Comparison of ENCODE assay signal across 27 cellular contexts in genomic region chr14:77717608-77718305, GRCh38. TPM values are rescaled to one million over a fixed set of nuclear protein-coding genes. Genes with fewer than 3 reads are reported as not detected.
A peak's percentile ranks its signal among the peaks of the same experiment; 100 is the strongest.
DNase-seq lines count a peak whose midpoint lies in the region; ATAC-seq and TF ChIP-seq lines count a peak whose summit lies in the region.
"Had no signal": no experiment of that assay in that cellular context is flagged by ENCODE, and none has a peak within 500 bp of the region (broad histone marks: within the 10 kb centered on the region; RNA-seq: fewer than 3 reads in every experiment).

No MANE protein-coding gene starts in this region.

- no peak for ATAC-seq in HCT116
- ATAC-seq in GM18870 (IDR thresholded peaks at IDR 0.05; ENCODE audit: unreplicated experiment), result no peak
- ATAC-seq: left ventricle myocardium superior, mucosa of descending colon had no signal

- no peak overlapping the region for H2AFZ ChIP-seq in HCT116 (ENCODE audit: low read depth, low read length, poor library complexity, severe bottlenecking)
- H2AFZ ChIP-seq: hepatocyte had no signal

- no peaks in the 10 kb centered on the region for H3K4me1 ChIP-seq in breast epithelium
- no peaks in the 10 kb centered on the region for H3K4me1 ChIP-seq in HCT116 (ENCODE audit: control insufficient read depth in 1 of 2, insufficient read depth in 2 of 2, low read length in 2 of 2)

- TSS peak; percentile 95 for BruUV-seq in MCF 10A (replicated peaks; lab: Mats Ljungman, UMichigan)
- BruUV-seq in HCT116 (replicated peaks; lab: Mats Ljungman, UMichigan), result TSS peak; percentile 67

- H3K79me2 ChIP-seq in HCT116 (ENCODE audit: insufficient read depth, low read length), result peaks cover 37% of the 10 kb centered on the region

- H3K36me3 Mint-ChIP-seq in MCF 10A (ENCODE audit: insufficient read depth, unreplicated experiment) (peaks cover 100% of the 10 kb centered on the region), progenitor cell of endocrine pancreas (ENCODE audit: insufficient read depth) (peaks cover 35% of the 10 kb centered on the region)
- H3K36me3 Mint-ChIP-seq in activated naive CD8-positive, alpha-beta T cell treated with anti-CD3 and anti-CD28 coated beads for 36 hours, result peaks cover 38% of the 10 kb centered on the region

- CTCF ChIA-PET in MCF 10A (lab: Yijun Ruan, JAX) (interaction anchor here (0.6 to 0.7 kb wide), 3 partner anchors 20 to 848 kb away, joined by 3 to 4 read pairs (median 3); no protein-coding TSS in a partner anchor), HCT116 (lab: Charles Lee) (no interaction called here)

- no peak for TF ChIP-seq CTCF in MCF 10A (IDR thresholded peaks at IDR 0.05; ENCODE audit: unreplicated experiment)
- TF ChIP-seq CTCF in breast epithelium (IDR thresholded peaks at IDR 0.05), result no peak
- TF ChIP-seq CTCF in HCT116 (IDR thresholded peaks at IDR 0.05 in 2 of 3, conservative IDR thresholded peaks at IDR 0.05 in 1 of 3; ENCODE audit: borderline replicate concordance in 1 of 3, insufficient read depth in 1 of 3, low read depth in 2 of 3, low read length in 2 of 3), result no peak
- no peak for TF ChIP-seq CTCF in progenitor cell of endocrine pancreas (IDR thresholded peaks at IDR 0.05; ENCODE audit: unreplicated experiment)

- no peak for TF ChIP-seq POLR2A in breast epithelium (IDR thresholded peaks at IDR 0.05)
- no peak for TF ChIP-seq POLR2A in HCT116 (IDR thresholded peaks at IDR 0.05; ENCODE audit: borderline replicate concordance, extremely low read depth, insufficient read depth, insufficient read length)

- H3K27me3 Mint-ChIP-seq in MCF 10A (ENCODE audit: insufficient read depth, unreplicated experiment) (no peaks in the 10 kb centered on the region), progenitor cell of endocrine pancreas (no peaks in the 10 kb centered on the region)
- no peaks in the 10 kb centered on the region for H3K27me3 Mint-ChIP-seq in activated naive CD8-positive, alpha-beta T cell treated with anti-CD3 and anti-CD28 coated beads for 36 hours
- H3K27me3 Mint-ChIP-seq: CD4-positive, alpha-beta memory T cell had no signal

- H3K27me3 ChIP-seq in breast epithelium (no peaks in the 10 kb centered on the region), HCT116 (ENCODE audit: insufficient read depth, low read length) (no peaks in the 10 kb centered on the region)
- H3K27me3 ChIP-seq: brain microvascular endothelial cell, hepatocyte, neutrophil, spleen, stomach had no signal

- no peak overlapping the region for H3K4me2 ChIP-seq in HCT116 (ENCODE audit: low read length)
- H3K4me2 ChIP-seq: hepatocyte had no signal

- no peak overlapping the region for H3K4me3 ChIP-seq in breast epithelium
- no peak overlapping the region for H3K4me3 ChIP-seq in HCT116 (replicated peaks in 1 of 2; ENCODE audit: low read depth in 1 of 2, low read length in 2 of 2)
- H3K4me3 ChIP-seq: coronary artery, hepatocyte, mucosa of descending colon, spleen, stomach had no signal

- RAD21 ChIA-PET in HCT116 (lab: Charles Lee; ENCODE audit: low non-redundant PET in 1 of 2, low total read pairs in 2 of 2, uncharacterized antibody in 2 of 2, unreplicated experiment in 2 of 2), result interaction anchor here in 1 of 2 experiments (0.6 kb wide), 1 partner anchor 280 kb away, joined by 3 read pairs; no protein-coding TSS in a partner anchor

- TF ChIP-seq RAD21 in HCT116 (IDR thresholded peaks at IDR 0.05; ENCODE audit: low read depth), result no peak

- H3K36me3 ChIP-seq in breast epithelium, result no peaks in the 10 kb centered on the region
- peaks cover 56 to 66% of the 10 kb centered on the region in 2 experiments for H3K36me3 ChIP-seq in HCT116 (ENCODE audit: control insufficient read depth in 1 of 2, insufficient read depth in 2 of 2, low read length in 2 of 2)

- H3K9me3 Mint-ChIP-seq in MCF 10A (ENCODE audit: unreplicated experiment) (no peaks in the 10 kb centered on the region), progenitor cell of endocrine pancreas (ENCODE audit: low read depth) (no peaks in the 10 kb centered on the region)
- no peaks in the 10 kb centered on the region for H3K9me3 Mint-ChIP-seq in activated naive CD8-positive, alpha-beta T cell treated with anti-CD3 and anti-CD28 coated beads for 36 hours
- H3K9me3 Mint-ChIP-seq: CD4-positive, alpha-beta memory T cell; H9 had no signal

- intact Hi-C loops in MCF 10A (cut with micrococcal nuclease), result no loop called here
- intact Hi-C loops in breast epithelium (cut with DNase I; ENCODE audit: low total_unique reads), result no loop called here
- intact Hi-C loops in HCT116 (cut with micrococcal nuclease), result no loop called here

- H3K9ac ChIP-seq in HCT116 (ENCODE audit: low read length), result no peak overlapping the region

- H3K9me2 ChIP-seq in HCT116 (ENCODE audit: insufficient read depth), result no peaks in the 10 kb centered on the region

- H3K9me3 ChIP-seq in breast epithelium (no peaks in the 10 kb centered on the region), HCT116 (ENCODE audit: control insufficient read depth in 1 of 2, insufficient read depth in 1 of 2, low read depth in 1 of 2, low read length in 2 of 2) (no peaks in the 10 kb centered on the region)
- H3K9me3 ChIP-seq: mucosa of descending colon, neutrophil, spleen, stomach had no signal

- H3K4me3 Mint-ChIP-seq in MCF 10A (ENCODE audit: unreplicated experiment), result no peak overlapping the region
- no peak overlapping the region for H3K4me3 Mint-ChIP-seq in activated naive CD8-positive, alpha-beta T cell treated with anti-CD3 and anti-CD28 coated beads for 36 hours
- no peak overlapping the region for H3K4me3 Mint-ChIP-seq in progenitor cell of endocrine pancreas (ENCODE audit: low read depth)
- H3K4me3 Mint-ChIP-seq: CD4-positive, alpha-beta memory T cell; H9 had no signal

- POLR2A ChIA-PET in MCF 10A (lab: Yijun Ruan, JAX) (interaction anchor here (2.1 to 2.2 kb wide), 2 partner anchors 9 to 35 kb away, joined by 6 to 21 read pairs; partner anchors contain the start of genes ALKBH1 and SLIRP), HCT116 (lab: Charles Lee) (no interaction called here)

- no peaks in the 10 kb centered on the region for H3K4me1 Mint-ChIP-seq in MCF 10A (ENCODE audit: insufficient read depth, unreplicated experiment)
- H3K4me1 Mint-ChIP-seq in activated naive CD8-positive, alpha-beta T cell treated with anti-CD3 and anti-CD28 coated beads for 36 hours, result peaks cover 15% of the 10 kb centered on the region
- no peaks in the 10 kb centered on the region for H3K4me1 Mint-ChIP-seq in progenitor cell of endocrine pancreas (ENCODE audit: low read depth)
- H3K4me1 Mint-ChIP-seq: H9 had no signal

- H3K27ac Mint-ChIP-seq in MCF 10A (ENCODE audit: low read depth, unreplicated experiment) (no peak overlapping the region), progenitor cell of endocrine pancreas (peak overlapping the region; percentile 14)
- peak overlapping the region; percentile 47 for H3K27ac Mint-ChIP-seq in activated naive CD8-positive, alpha-beta T cell treated with anti-CD3 and anti-CD28 coated beads for 36 hours

- DNase-seq in MCF 10A (ENCODE audit: unreplicated experiment), result no peak
- DNase-seq in breast epithelium (ENCODE audit: low spot score in 2 of 2), result no peak
- no peak for DNase-seq in HCT116 (ENCODE audit: low read depth, low spot score)
- no peak for DNase-seq in activated naive CD8-positive, alpha-beta T cell treated with anti-CD3 and anti-CD28 coated beads for 36 hours
- DNase-seq in progenitor cell of endocrine pancreas (ENCODE audit: low spot score, unreplicated experiment), result no peak
- DNase-seq in DMS53 treated with DMSO at 0.1 percent for 48 hours (lab: John Stamatoyannopoulos, UW; ENCODE audit: unreplicated experiment), result no peak
- DNase-seq in NCI-H446 treated with DMSO at 0.1 percent for 48 hours (lab: John Stamatoyannopoulos, UW), result no peak
- DNase-seq: activated CD4-positive, CD25-positive, alpha-beta regulatory T cell treated with anti-CD3 and anti-CD28 coated beads, Interleukin-2, amount 50 U/mL, for 72 hours; activated CD8-positive, alpha-beta memory T cell treated with anti-CD3 and anti-CD28 coated beads, Interleukin-2, amount 50 U/mL, for 48 hours; activated naive CD4-positive, alpha-beta T cell treated with anti-CD3 and anti-CD28 coated beads, Interleukin-2, amount 50 U/mL, for 16 hours; brain microvascular endothelial cell; CD4-positive, alpha-beta memory T cell; DMS53; H9; left ventricle myocardium superior; mucosa of descending colon; NCI-H1105 treated with DMSO at 0.1 percent for 48 hours; NCI-H2081; NK-92 treated with Interleukin-12 subunit alpha and Interleukin-12 subunit beta, amount 100 ng/mL, for 24 hours; spleen; stimulated activated CD4-positive, alpha-beta T cell treated with anti-CD3 and anti-CD28 coated beads, Interleukin-4, amount 100 ng/mL, for 24 hours; stomach; trophoblast cell had no signal

- H3K27ac ChIP-seq in breast epithelium (no peak overlapping the region), HCT116 (ENCODE audit: low read depth, low read length) (no peak overlapping the region)
- H3K27ac ChIP-seq: brain microvascular endothelial cell, coronary artery, hepatocyte, neutrophil, spleen, stomach had no signal

- H4K20me1 ChIP-seq in HCT116 (ENCODE audit: insufficient read depth), result peaks cover 23% of the 10 kb centered on the region; the same call in 1 of the 2 replicates

TF ChIP-seq in HCT116, 20 proteins besides CTCF, POLR2A, EP300 and RAD21 (continues in another document):
- TF ChIP-seq MAX (IDR thresholded peaks at IDR 0.05), result no peak
- TF ChIP-seq ELF1 (IDR thresholded peaks at IDR 0.05; ENCODE audit: borderline replicate concordance, low read depth), result no peak

RNA-seq across cellular contexts. Expression of gene SLIRP, which starts 9.9 kb away (rescaled TPM):
- total RNA-seq in MCF 10A (2022), result 154 and 249 TPM in 2 replicates
- total RNA-seq in breast epithelium, result 100 to 1,000 TPM; 101 to 156 (median 153) TPM
- total RNA-seq in HCT116 (2021; ENCODE audit: unreplicated experiment), result 242 TPM
- polyA plus RNA-seq in HCT116 (2012), result 183 and 307 TPM in 2 replicates
- total RNA-seq in activated naive CD8-positive, alpha-beta T cell treated with anti-CD3 and anti-CD28 coated beads for 36 hours, result 100 to 1,000 TPM; 182 to 190 TPM
- 148 and 158 TPM in 2 replicates for total RNA-seq in progenitor cell of endocrine pancreas

RNA-seq across cellular contexts. Expression of gene ALKBH1, which starts 9.9 kb away (rescaled TPM):
- total RNA-seq in MCF 10A (2022) (14.4 and 19.0 TPM in 2 replicates), breast epithelium (10 to 100 TPM in 2 of 3 donors, 1 to 10 TPM in 1; 5.6 to 17.0 (median 12.8) TPM), HCT116 (2021; ENCODE audit: unreplicated experiment) (14.4 TPM), progenitor cell of endocrine pancreas (14.4 and 14.5 TPM in 2 replicates)
- polyA plus RNA-seq in HCT116 (2012), result 8.1 and 9.3 TPM in 2 replicates
- total RNA-seq in activated naive CD8-positive, alpha-beta T cell treated with anti-CD3 and anti-CD28 coated beads for 36 hours, result 10 to 100 TPM; 18.5 to 22.1 TPM

RNA-seq across cellular contexts. Expression of gene SNW1, which starts 43.2 kb away (rescaled TPM):
- total RNA-seq in MCF 10A (2022) (113 and 122 TPM in 2 replicates), breast epithelium (10 to 100 TPM; 48.3 to 58.2 (median 54.4) TPM), HCT116 (2021; ENCODE audit: unreplicated experiment) (102 TPM), progenitor cell of endocrine pancreas (78.5 and 90.8 TPM in 2 replicates)
- 29.3 and 42.4 TPM in 2 replicates for polyA plus RNA-seq in HCT116 (2012)
- total RNA-seq in activated naive CD8-positive, alpha-beta T cell treated with anti-CD3 and anti-CD28 coated beads for 36 hours, result 100 to 1,000 TPM; 114 to 117 TPM
